In genomic region chr5:107669543-107670027, GRCh38 we compare ENCODE assay signal across 9 cellular contexts. TPM values are rescaled to one million over a fixed set of nuclear protein-coding genes. Genes with fewer than 3 reads are reported as not detected.
DNase-seq lines count a peak whose midpoint lies in the region; ATAC-seq, FAIRE-seq and TF ChIP-seq lines count a peak whose summit lies in the region.
"Had no signal": no experiment of that assay in that cellular context is flagged by ENCODE, and none has a peak within 500 bp of the region (broad histone marks: within the 10 kb centered on the region; RNA-seq: fewer than 3 reads in every experiment).

No MANE protein-coding gene starts in this region.

- no peaks in the 10 kb centered on the region for H4K20me1 ChIP-seq in endothelial cell of umbilical vein (replicated peaks; ENCODE audit: control insufficient read depth, extremely low read depth, insufficient read depth, low read length)

- H3K9me1 ChIP-seq in endothelial cell of umbilical vein (replicated peaks; ENCODE audit: control insufficient read depth, extremely low read depth, insufficient read depth, low read length), result no peaks in the 10 kb centered on the region

- 0 out of 2 replicates have a peak, but pooled peaks cover 5% of the 10 kb centered on the region for H3K4me1 ChIP-seq in SJCRH30
- H3K4me1 ChIP-seq in endothelial cell of umbilical vein (ENCODE audit: control insufficient read depth, extremely low read depth, insufficient read depth, low read length), result peaks cover 10% of the 10 kb centered on the region
- H3K4me1 ChIP-seq in uterus, result peaks cover 0 to 4% of the 10 kb centered on the region in 2 donors

- H3K79me2 ChIP-seq in endothelial cell of umbilical vein (ENCODE audit: control insufficient read depth, insufficient read depth, low read length), result peaks cover 44% of the 10 kb centered on the region

- H3K36me3 ChIP-seq in SJCRH30, result peaks cover 9% of the 10 kb centered on the region
- H3K36me3 ChIP-seq in endothelial cell of umbilical vein (ENCODE audit: control insufficient read depth in 2 of 2, extremely low read depth in 1 of 2, insufficient read depth in 2 of 2, low read length in 2 of 2), result no peaks in the 10 kb centered on the region
- no peaks in the 10 kb centered on the region for H3K36me3 ChIP-seq in uterus

- BruUV-seq in endothelial cell of umbilical vein (replicated peaks; lab: Mats Ljungman, UMichigan), result no TSS peak

- H3K27me3 ChIP-seq in SJCRH30 (no peaks in the 10 kb centered on the region), endothelial cell of umbilical vein (ENCODE audit: control insufficient read depth in 2 of 2, insufficient read depth in 2 of 2, low read length in 2 of 2) (no peaks in the 10 kb centered on the region), uterus (peaks cover 0 to 6% of the 10 kb centered on the region in 2 donors)

- H3K9ac ChIP-seq in endothelial cell of umbilical vein (replicated peaks; ENCODE audit: extremely low read depth, insufficient read depth, low read length), result peak overlapping the region; percentile 84

- peak overlapping the region; percentile 76 for H2AFZ ChIP-seq in endothelial cell of umbilical vein (ENCODE audit: low read depth, low read length)

- H3K4me2 ChIP-seq in endothelial cell of umbilical vein (ENCODE audit: insufficient read depth, low read length), result peak overlapping the region; percentile 90

- POLR2A ChIA-PET in endothelial cell of umbilical vein (lab: Charles Lee), result interaction anchor here (0.7 kb wide), 1 partner anchor 1002 kb away, joined by 5 read pairs; no protein-coding TSS in a partner anchor

- no peaks in the 10 kb centered on the region for H3K36me3 Mint-ChIP-seq in activated naive CD4-positive, alpha-beta T cell treated with anti-CD3 and anti-CD28 coated beads, Interleukin-2, amount 10 ng/mL, durations not matched to agents 7 days and 5 days

- no peak overlapping the region for H3K27ac Mint-ChIP-seq in activated naive CD4-positive, alpha-beta T cell treated with anti-CD3 and anti-CD28 coated beads, Interleukin-2, amount 10 ng/mL, durations not matched to agents 7 days and 5 days

- H3K4me1 Mint-ChIP-seq in activated naive CD4-positive, alpha-beta T cell treated with anti-CD3 and anti-CD28 coated beads, Interleukin-2, amount 10 ng/mL, durations not matched to agents 7 days and 5 days, result peaks cover 34% of the 10 kb centered on the region

- dilution Hi-C loops in endothelial cell of umbilical vein (cut with MboI; ENCODE audit: extremely low pct_ligation_motif_present, low sequenced_read_pairs), result no loop called here

- H3K27ac ChIP-seq in SJCRH30 (peak overlapping the region; percentile 97), endothelial cell of umbilical vein (ENCODE audit: insufficient read depth, low read depth, low read length) (peak overlapping the region; percentile 46), uterus (no peak overlapping the region)

- no peaks in the 10 kb centered on the region for H3K9me3 Mint-ChIP-seq in activated naive CD4-positive, alpha-beta T cell treated with anti-CD3 and anti-CD28 coated beads, Interleukin-2, amount 10 ng/mL, durations not matched to agents 7 days and 5 days

- H3K4me3 ChIP-seq in SJCRH30 (peak overlapping the region; percentile 84), endothelial cell of umbilical vein (replicated peaks in 1 of 3; ENCODE audit: insufficient read depth in 1 of 3, low read depth in 1 of 3, low read length in 3 of 3) (peak overlapping the region; percentile 15 to 78 (median 45)), uterus (peak overlapping the region; percentile 12 to 41)

- CTCF ChIA-PET in activated naive CD4-positive, alpha-beta T cell treated with anti-CD3 and anti-CD28 coated beads, Interleukin-2, amount 10 ng/mL, durations not matched to agents 7 days and 5 days (lab: Charles Lee), result no interaction called here
- CTCF ChIA-PET in endothelial cell of umbilical vein (lab: Charles Lee), result interaction anchor here (0.6 to 2.5 kb wide), 7 partner anchors 97 to 1551 kb away, joined by 3 to 10 read pairs (median 3); no protein-coding TSS in a partner anchor

- H3K4me3 Mint-ChIP-seq in activated naive CD4-positive, alpha-beta T cell treated with anti-CD3 and anti-CD28 coated beads, Interleukin-2, amount 10 ng/mL, durations not matched to agents 7 days and 5 days, result peak overlapping the region; percentile 48

- peak; percentile 61 for FAIRE-seq in endothelial cell of umbilical vein (lab: Jason Lieb, UNC)
- FAIRE-seq: GM18507 had no signal

- no peaks in the 10 kb centered on the region for H3K9me3 ChIP-seq in SJCRH30 (replicated peaks)
- no peaks in the 10 kb centered on the region for H3K9me3 ChIP-seq in endothelial cell of umbilical vein (replicated peaks; ENCODE audit: control insufficient read depth, insufficient read depth, low read length)
- H3K9me3 ChIP-seq in uterus, result no peaks in the 10 kb centered on the region

- ATAC-seq in GM21786 (IDR thresholded peaks at IDR 0.05; ENCODE audit: unreplicated experiment), result no peak

- peaks cover 66% of the 10 kb centered on the region for H3K27me3 Mint-ChIP-seq in activated naive CD4-positive, alpha-beta T cell treated with anti-CD3 and anti-CD28 coated beads, Interleukin-2, amount 10 ng/mL, durations not matched to agents 7 days and 5 days

- no peak for TF ChIP-seq CTCF in endothelial cell of umbilical vein (IDR thresholded peaks at IDR 0.05; ENCODE audit: extremely low read depth in 1 of 2, insufficient read depth in 1 of 2, low read depth in 1 of 2, low read length in 2 of 2)
- TF ChIP-seq CTCF in uterus (IDR thresholded peaks at IDR 0.05), result no peak

- TF ChIP-seq POLR2A in endothelial cell of umbilical vein (IDR thresholded peaks at IDR 0.05; ENCODE audit: low read depth, low read length) (no peak), uterus (IDR thresholded peaks at IDR 0.05) (no peak)

- no peak for DNase-seq in activated naive CD4-positive, alpha-beta T cell treated with anti-CD3 and anti-CD28 coated beads, Interleukin-2, amount 10 ng/mL, durations not matched to agents 7 days and 5 days
- no peak for DNase-seq in activated naive CD4-positive, alpha-beta T cell treated with anti-CD3 and anti-CD28 coated beads, Interleukin-2, amount 50 U/mL, for 16 hours
- DNase-seq in SJCRH30 (peak; percentile 71 to 72), endothelial cell of umbilical vein (ENCODE audit: low read depth, low spot score) (peak; percentile 58), mucosa of gallbladder (ENCODE audit: low spot score) (peak; percentile 21), uterus (no peak), OCI-M2 (lab: John Stamatoyannopoulos, UW; ENCODE audit: unreplicated experiment) (no peak)

- intact Hi-C loops in endothelial cell of umbilical vein (cut with micrococcal nuclease), result loop anchor here (5.0 to 10.0 kb wide), 4 partner anchors 302 to 565 kb away; no protein-coding TSS in a partner anchor
- intact Hi-C loops in uterus (cut with DNase I; ENCODE audit: low total_unique reads), result no loop called here

TF ChIP-seq in endothelial cell of umbilical vein, 7 proteins besides CTCF, POLR2A, EP300 and RAD21:
- TF ChIP-seq FOS (IDR thresholded peaks at IDR 0.05; ENCODE audit: borderline replicate concordance, insufficient read depth, low read length), result no peak

RNA-seq across cellular contexts. Expression of gene EFNA5, which starts 1.2 kb away (rescaled TPM):
- 32.7 and 41.3 TPM in 2 replicates for total RNA-seq in SJCRH30 (2014; rRNA removed; shearing (Covaris generic))
- total RNA-seq in endothelial cell of umbilical vein (22.1 and 22.6 TPM in 2 replicates), mucosa of gallbladder (27.9 TPM), uterus (10 to 100 TPM in 2 of 4 donors, 1 to 10 TPM in 2; 1.2 to 22.7 (median 9.4) TPM)
- 9.9 and 13.6 TPM in 2 replicates for polyA plus RNA-seq in endothelial cell of umbilical vein
- polyA plus RNA-seq in endothelial cell of umbilical vein (2011; cell fraction: cytosol; rRNA removed), result 7.1 and 8.8 TPM in 2 replicates
- polyA plus RNA-seq in endothelial cell of umbilical vein (2011; cell fraction: nucleus; rRNA removed), result 14.3 and 17.1 TPM in 2 replicates
- 6.3 and 10.6 TPM in 2 replicates for polyA plus RNA-seq in endothelial cell of umbilical vein (2012)
- 30.5 and 31.4 TPM in 2 replicates for polyA minus RNA-seq in endothelial cell of umbilical vein
- 8.0 TPM for polyA minus RNA-seq in endothelial cell of umbilical vein (2011; cell fraction: cytosol; rRNA and poly(A)+ RNA removed)
- polyA minus RNA-seq in endothelial cell of umbilical vein (2011; cell fraction: nucleus; rRNA and poly(A)+ RNA removed), result 44.3 and 44.4 TPM in 2 replicates

Comparison
In these comparisons a context has a peak if more than half of its experiments do, and no peak if none do; other contexts are left out.
1. DNase-seq: peak in SJCRH30 (2 of 2), endothelial cell of umbilical vein (single experiment) and mucosa of gallbladder (single experiment); none in activated naive CD4-positive, alpha-beta T cell treated with anti-CD3 and anti-CD28 coated beads, Interleukin-2, amount 10 ng/mL, durations not matched to agents 7 days and 5 days (single experiment), activated naive CD4-positive, alpha-beta T cell treated with anti-CD3 and anti-CD28 coated beads, Interleukin-2, amount 50 U/mL, for 16 hours (single experiment), uterus (0 of 2) and OCI-M2 (single experiment).
2. H3K27ac ChIP-seq: peak in SJCRH30 (single experiment) and endothelial cell of umbilical vein (single experiment); none in uterus (0 of 2).
3. H3K4me3 ChIP-seq: peak in every context shown above with its lines; median percentile 84 in SJCRH30; 45 in endothelial cell of umbilical vein; 26 in uterus.